ENCODE assay signal across 6 cellular contexts in genomic region chr21:28697011-28697410, GRCh38.
DNase-seq lines count a peak whose midpoint lies in the region; ATAC-seq and TF ChIP-seq lines count a peak whose summit lies in the region.
"Not testable (repeated sequence)": the region's sequence is repeated elsewhere in the genome, so short reads cannot be mapped to it uniquely, and the experiment has no call there.

No MANE protein-coding gene starts in this region.

- not testable (repeated sequence) for H2AFZ ChIP-seq in trophoblast cell (ENCODE audit: insufficient read depth, low read length, poor library complexity)

- not testable (repeated sequence) for H4K8ac ChIP-seq in trophoblast cell (ENCODE audit: low read depth, low read length)

- H3K9me3 Mint-ChIP-seq in stimulated activated effector memory CD8-positive, alpha-beta T cell treated with anti-CD3 and anti-CD28 coated beads, Interleukin-12 subunit alpha, Interleukin-12 subunit beta, amount 100 ng/mL, for 72 hours = not testable (repeated sequence)

- H3K36me3 Mint-ChIP-seq in stimulated activated effector memory CD8-positive, alpha-beta T cell treated with anti-CD3 and anti-CD28 coated beads, Interleukin-12 subunit alpha, Interleukin-12 subunit beta, amount 100 ng/mL, for 72 hours = not testable (repeated sequence)

- not testable (repeated sequence) for H2BK120ac ChIP-seq in trophoblast cell (ENCODE audit: insufficient read depth, low read length, poor library complexity)

- not testable (repeated sequence) for H3K14ac ChIP-seq in trophoblast cell (ENCODE audit: low read length)

- H3K27me3 ChIP-seq in trophoblast cell (ENCODE audit: insufficient read depth, low read length) = not testable (repeated sequence)

- not testable (repeated sequence) for H3K18ac ChIP-seq in trophoblast cell (ENCODE audit: low read length)

- peak overlapping the region; percentile 90 for H3K27ac ChIP-seq in VCaP
- H3K27ac ChIP-seq in trophoblast cell (ENCODE audit: low read depth, low read length) = not testable (repeated sequence)

- not testable (repeated sequence) for H2AK5ac ChIP-seq in trophoblast cell (ENCODE audit: low read length)

- not testable (repeated sequence) for H3K4me3 Mint-ChIP-seq in stimulated activated effector memory CD8-positive, alpha-beta T cell treated with anti-CD3 and anti-CD28 coated beads, Interleukin-12 subunit alpha, Interleukin-12 subunit beta, amount 100 ng/mL, for 72 hours

- H4K91ac ChIP-seq in trophoblast cell (ENCODE audit: low read depth, low read length) = not testable (repeated sequence)

- not testable (repeated sequence) for H3K4me2 ChIP-seq in trophoblast cell (ENCODE audit: low read length)

- peak overlapping the region; percentile 9 for H3K27ac Mint-ChIP-seq in stimulated activated effector memory CD8-positive, alpha-beta T cell treated with anti-CD3 and anti-CD28 coated beads, Interleukin-12 subunit alpha, Interleukin-12 subunit beta, amount 100 ng/mL, for 72 hours

- peak; percentile 79 for DNase-seq in EH (ENCODE audit: low read depth)
- peak; percentile 66 for DNase-seq in M059J (ENCODE audit: low read depth)
- DNase-seq in choroid plexus epithelial cell (ENCODE audit: low read depth) = peak; percentile 11
- DNase-seq in trophoblast cell = peak; percentile 19 to 63
- DNase-seq in stimulated activated effector memory CD8-positive, alpha-beta T cell treated with anti-CD3 and anti-CD28 coated beads, Interleukin-12 subunit alpha, Interleukin-12 subunit beta, amount 100 ng/mL, for 72 hours (ENCODE audit: low spot score in 2 of 2) = not testable (repeated sequence)

- H3K9me3 ChIP-seq in trophoblast cell (ENCODE audit: insufficient read depth, low read depth, low read length) = not testable (repeated sequence)

- H4K12ac ChIP-seq in trophoblast cell (ENCODE audit: low read depth, low read length) = not testable (repeated sequence)

- not testable (repeated sequence) for H3K36me3 ChIP-seq in trophoblast cell (ENCODE audit: control insufficient read depth in 1 of 2, insufficient read depth in 2 of 2, low read length in 2 of 2)

- not testable (repeated sequence) for H2BK12ac ChIP-seq in trophoblast cell (ENCODE audit: low read length)

- not testable (repeated sequence) for H3K4me3 ChIP-seq in choroid plexus epithelial cell (ENCODE audit: low read depth, low read length); trophoblast cell (ENCODE audit: low read depth, low read length)

- not testable (repeated sequence) for H3K4me1 Mint-ChIP-seq in stimulated activated effector memory CD8-positive, alpha-beta T cell treated with anti-CD3 and anti-CD28 coated beads, Interleukin-12 subunit alpha, Interleukin-12 subunit beta, amount 100 ng/mL, for 72 hours

- not testable (repeated sequence) for H3K79me1 ChIP-seq in trophoblast cell (ENCODE audit: low read length)

- not testable (repeated sequence) for H3K23ac ChIP-seq in trophoblast cell (ENCODE audit: low read length)

- not testable (repeated sequence) for H3K79me2 ChIP-seq in trophoblast cell (ENCODE audit: control insufficient read depth, insufficient read depth, low read length, poor library complexity)

- not testable (repeated sequence) for H3K4me1 ChIP-seq in trophoblast cell (ENCODE audit: control insufficient read depth in 1 of 2, insufficient read depth in 2 of 2, low read length in 2 of 2)

- not testable (repeated sequence) for H3K4ac ChIP-seq in trophoblast cell (ENCODE audit: low read depth, low read length)

- not testable (repeated sequence) for TF ChIP-seq CTCF in VCaP (conservative IDR thresholded peaks at IDR 0.05); choroid plexus epithelial cell (conservative IDR thresholded peaks at IDR 0.05; ENCODE audit: low read depth, low read length)

- not testable (repeated sequence) for ATAC-seq in stimulated activated effector memory CD8-positive, alpha-beta T cell treated with anti-CD3 and anti-CD28 coated beads, Interleukin-12 subunit alpha, Interleukin-12 subunit beta, amount 100 ng/mL, for 72 hours

- H3K9ac ChIP-seq in trophoblast cell (ENCODE audit: low read length) = not testable (repeated sequence)

- H2BK5ac ChIP-seq in trophoblast cell (ENCODE audit: low read depth, low read length, poor library complexity) = not testable (repeated sequence)
